ENCODE assay signal across 8 cellular contexts in genomic region chr18:24427484-24427883, GRCh38.
DNase-seq lines count a peak whose midpoint lies in the region; ATAC-seq and TF ChIP-seq lines count a peak whose summit lies in the region.

No MANE protein-coding gene starts in this region.

- CTCF ChIA-PET in RWPE1 (lab: Yijun Ruan, JAX): no interaction called here

- POLR2A ChIA-PET in RWPE1 (lab: Yijun Ruan, JAX; ENCODE audit: low non-redundant PET): no interaction called here

- no peak for ATAC-seq in HG03432 (IDR thresholded peaks at IDR 0.05; ENCODE audit: unreplicated experiment)

- DNase-seq in SHP77 (lab: John Stamatoyannopoulos, UW) (peak; percentile 14 to 15), SHP77 treated with DMSO at 0.1 percent for 48 hours (lab: John Stamatoyannopoulos, UW) (no peak), RWPE1 (ENCODE audit: low spot score) (peak; percentile 4), fibroblast of gingiva (ENCODE audit: low read depth) (peak; percentile 43), retina (peak; percentile 13), GM19238 (ENCODE audit: insufficient read length, low spot score) (no peak)
- no peak for DNase-seq in activated CD8-positive, alpha-beta memory T cell treated with anti-CD3 and anti-CD28 coated beads, Interleukin-2, amount 50 U/mL, for 4 hours

- TF ChIP-seq CTCF in RWPE1 (conservative IDR thresholded peaks at IDR 0.05; ENCODE audit: low read depth): no peak

- no peak overlapping the region for H3K27ac ChIP-seq in RWPE1

Comparison
In these comparisons a context has a peak if more than half of its experiments do, and no peak if none do; other contexts are left out.
1. DNase-seq: peak in SHP77 (2 of 2), RWPE1 (single experiment), fibroblast of gingiva (single experiment) and retina (single experiment); none in SHP77 treated with DMSO at 0.1 percent for 48 hours (single experiment), GM19238 (single experiment) and activated CD8-positive, alpha-beta memory T cell treated with anti-CD3 and anti-CD28 coated beads, Interleukin-2, amount 50 U/mL, for 4 hours (single experiment).